9 cellular contexts compared by ENCODE assay signal in the genomic region with DNA sequence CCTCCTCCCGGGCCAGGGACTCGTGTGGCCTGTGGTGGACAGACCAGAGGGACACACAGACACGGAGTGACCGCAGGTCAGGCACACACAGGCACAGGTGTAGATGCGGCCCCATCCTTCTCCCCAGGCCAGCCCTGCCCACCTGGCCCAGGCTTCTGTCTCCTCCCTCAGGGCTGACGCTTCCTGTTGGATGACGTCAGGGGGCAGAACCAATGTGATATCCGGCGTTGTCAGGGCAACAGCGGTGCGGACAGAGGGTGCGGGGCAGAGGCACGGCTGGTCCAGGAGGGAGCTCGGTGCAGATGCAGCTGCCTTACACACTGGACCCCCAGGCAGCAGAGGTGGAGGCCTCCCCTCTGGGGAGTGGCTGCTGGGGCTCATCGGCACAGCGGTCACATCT.
DNase-seq lines count a peak whose midpoint lies in the region; ATAC-seq and TF ChIP-seq lines count a peak whose summit lies in the region.
"Had no signal": no experiment of that assay in that cellular context is flagged by ENCODE, and none has a peak within 500 bp of the region (broad histone marks: within the 10 kb centered on the region; RNA-seq: fewer than 3 reads in every experiment).

No MANE protein-coding gene starts in this region.

- 0 out of 2 replicates have a peak, but pooled peaks have one; percentile 15 for TF ChIP-seq POLR2A in Raji (IDR thresholded peaks at IDR 0.05; ENCODE audit: insufficient read depth, low read depth, low read length)
- no peak for TF ChIP-seq POLR2A in GM18505 (IDR thresholded peaks at IDR 0.05; ENCODE audit: borderline replicate concordance, extremely low read depth, insufficient read depth, insufficient read length)

- H3K4me1 Mint-ChIP-seq in dendritic cell treated with granulocyte-macrophage colony-stimulating factor and Interleukin-4, amounts not matched to agents 40 ng/mL and 50 ng/mL, for 4 days (ENCODE audit: low read depth) = peaks cover 70% of the 10 kb centered on the region

- peaks cover 58% of the 10 kb centered on the region for H3K36me3 Mint-ChIP-seq in dendritic cell treated with granulocyte-macrophage colony-stimulating factor and Interleukin-4, amounts not matched to agents 40 ng/mL and 50 ng/mL, for 4 days (ENCODE audit: low read depth)

- no peak overlapping the region for H3K4me3 Mint-ChIP-seq in dendritic cell treated with granulocyte-macrophage colony-stimulating factor and Interleukin-4, amounts not matched to agents 40 ng/mL and 50 ng/mL, for 4 days

- peak overlapping the region; percentile 45 for H3K27ac Mint-ChIP-seq in dendritic cell treated with granulocyte-macrophage colony-stimulating factor and Interleukin-4, amounts not matched to agents 40 ng/mL and 50 ng/mL, for 4 days

- no peaks in the 10 kb centered on the region for H3K27me3 Mint-ChIP-seq in dendritic cell treated with granulocyte-macrophage colony-stimulating factor and Interleukin-4, amounts not matched to agents 40 ng/mL and 50 ng/mL, for 4 days

- intact Hi-C loops in dendritic cell treated with granulocyte-macrophage colony-stimulating factor and Interleukin-4, amounts not matched to agents 40 ng/mL and 50 ng/mL, for 4 days (cut with micrococcal nuclease) = no loop called here

- no peaks in the 10 kb centered on the region for H3K9me3 Mint-ChIP-seq in dendritic cell treated with granulocyte-macrophage colony-stimulating factor and Interleukin-4, amounts not matched to agents 40 ng/mL and 50 ng/mL, for 4 days

- no peak for ATAC-seq in HG03378 (IDR thresholded peaks at IDR 0.05; ENCODE audit: unreplicated experiment)
- no peak for ATAC-seq in GM18505 (IDR thresholded peaks at IDR 0.05; ENCODE audit: unreplicated experiment)
- no peak for ATAC-seq in GM21423 (IDR thresholded peaks at IDR 0.05; ENCODE audit: unreplicated experiment)
- ATAC-seq: pancreas had no signal

- DNase-seq in stimulated activated CD4-positive, alpha-beta T cell treated with anti-CD3 and anti-CD28 coated beads, Interleukin-4, amount 100 ng/mL, for 24 hours = peak; percentile 51
- no peak for DNase-seq in stimulated activated CD4-positive, alpha-beta T cell treated with anti-CD3 and anti-CD28 coated beads, Interleukin-12 subunit alpha, Interleukin-12 subunit beta, amount 100 ng/mL, for 4 hours
- peak; percentile 38 for DNase-seq in stimulated activated naive CD4-positive, alpha-beta T cell treated with Interleukin-2 at 50 U/mL for 16 hours (lab: John Stamatoyannopoulos, UW)
